Comparison of ENCODE assay signal across 13 cellular contexts in the genomic region with DNA sequence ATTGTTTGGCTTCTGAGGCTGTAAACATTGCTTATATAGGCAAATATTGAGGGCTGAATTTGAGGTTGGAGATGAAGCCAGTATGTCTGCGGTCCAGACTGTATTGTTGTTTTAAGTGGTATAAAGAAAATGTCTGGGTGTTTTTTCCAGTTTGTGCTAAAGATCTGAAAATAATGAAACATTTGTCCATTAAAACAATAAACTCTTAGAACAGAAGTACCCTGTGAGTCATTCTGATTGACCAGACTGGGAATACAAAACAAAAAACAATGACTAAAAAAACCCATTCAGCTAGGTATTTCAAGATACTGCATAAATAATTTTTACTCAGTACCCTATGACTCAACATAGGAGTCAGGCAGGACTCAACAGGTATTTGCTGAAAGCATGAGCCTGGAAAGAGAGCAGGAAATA. TPM values are rescaled to one million over a fixed set of nuclear protein-coding genes. Genes with fewer than 3 reads are reported as not detected.
DNase-seq lines count a peak whose midpoint lies in the region; ATAC-seq and TF ChIP-seq lines count a peak whose summit lies in the region.
"Had no signal": no experiment of that assay in that cellular context is flagged by ENCODE, and none has a peak within 500 bp of the region (broad histone marks: within the 10 kb centered on the region; RNA-seq: fewer than 3 reads in every experiment).

No MANE protein-coding gene starts in this region.

- H3K9ac ChIP-seq in H9 (ENCODE audit: extremely low read depth, insufficient read length, low read length) = no peak overlapping the region

- H4K5ac ChIP-seq in H9 (ENCODE audit: insufficient read length, low read depth, low read length) = no peak overlapping the region

- no peak overlapping the region for H2BK15ac ChIP-seq in H9 (ENCODE audit: low read depth, low read length)

- no TSS peak for BruUV-seq in MCF 10A (replicated peaks; lab: Mats Ljungman, UMichigan)

- H4K8ac ChIP-seq in H9 (replicated peaks; ENCODE audit: insufficient read length, low read depth, low read length) = no peak overlapping the region

- H3K36me3 Mint-ChIP-seq in MCF 10A (ENCODE audit: insufficient read depth, unreplicated experiment) (peaks cover 24% of the 10 kb centered on the region), H9 (ENCODE audit: insufficient read depth in 1 of 3, low read depth in 3 of 3) (peaks cover 0 to 7% (median 6%) of the 10 kb centered on the region in 3 experiments; a peak in 2 of 7 replicates)
- H3K36me3 Mint-ChIP-seq in activated T-helper 17 cell treated with anti-CD3 and anti-CD28 coated beads, Interleukin-2, amount 50 U/mL, for 72 hours (ENCODE audit: low read depth) = peaks cover 79% of the 10 kb centered on the region

- no peaks in the 10 kb centered on the region for H3K9me3 Mint-ChIP-seq in MCF 10A (ENCODE audit: unreplicated experiment)
- no peaks in the 10 kb centered on the region for H3K9me3 Mint-ChIP-seq in activated T-helper 17 cell treated with anti-CD3 and anti-CD28 coated beads, Interleukin-2, amount 50 U/mL, for 72 hours
- no peaks in the 10 kb centered on the region for H3K9me3 Mint-ChIP-seq in H9

- peak overlapping the region; percentile 57 for H3K27ac Mint-ChIP-seq in MCF 10A (ENCODE audit: low read depth, unreplicated experiment)
- H3K27ac Mint-ChIP-seq in activated T-helper 17 cell treated with anti-CD3 and anti-CD28 coated beads, Interleukin-2, amount 50 U/mL, for 72 hours = peak overlapping the region; percentile 7
- H3K27ac Mint-ChIP-seq in H9 = no peak overlapping the region

- H3K23ac ChIP-seq in H9 (ENCODE audit: insufficient read length, low read depth, low read length) = no peak overlapping the region

- TF ChIP-seq POLR2A in breast epithelium (IDR thresholded peaks at IDR 0.05) (no peak), uterus (IDR thresholded peaks at IDR 0.05) (no peak)

- H3K27ac ChIP-seq in breast epithelium (no peak overlapping the region), uterus (peak overlapping the region; percentile 33 to 42), H9 (ENCODE audit: insufficient read length, low read depth, low read length) (no peak overlapping the region), caudate nucleus (ENCODE audit: low read depth, low read length) (no peak overlapping the region)
- H3K27ac ChIP-seq: HL-60, thoracic aorta had no signal

- H3K36me3 ChIP-seq in breast epithelium (no peaks in the 10 kb centered on the region), uterus (no peaks in the 10 kb centered on the region)

- no peaks in the 10 kb centered on the region for H3K27me3 Mint-ChIP-seq in MCF 10A (ENCODE audit: insufficient read depth, unreplicated experiment)
- no peaks in the 10 kb centered on the region for H3K27me3 Mint-ChIP-seq in activated T-helper 17 cell treated with anti-CD3 and anti-CD28 coated beads, Interleukin-2, amount 50 U/mL, for 72 hours
- H3K27me3 Mint-ChIP-seq in H9 (ENCODE audit: low read depth) = no peaks in the 10 kb centered on the region

- no peak overlapping the region for H3K18ac ChIP-seq in H9 (ENCODE audit: insufficient read length, low read depth, low read length)

- H3K4me1 Mint-ChIP-seq in MCF 10A (ENCODE audit: insufficient read depth, unreplicated experiment) = peaks cover 16% of the 10 kb centered on the region
- H3K4me1 Mint-ChIP-seq in activated T-helper 17 cell treated with anti-CD3 and anti-CD28 coated beads, Interleukin-2, amount 50 U/mL, for 72 hours = no peaks in the 10 kb centered on the region
- H3K4me1 Mint-ChIP-seq in H9 = no peaks in the 10 kb centered on the region

- no peaks in the 10 kb centered on the region for H3K23me2 ChIP-seq in H9 (ENCODE audit: insufficient read length, low read depth, low read length, poor library complexity, severe bottlenecking)

- H2AFZ ChIP-seq in H9 (ENCODE audit: low read length) = no peak overlapping the region

- no peaks in the 10 kb centered on the region for H4K20me1 ChIP-seq in H9 (ENCODE audit: control insufficient read depth, insufficient read depth, insufficient read length)

- H3K79me2 ChIP-seq in H9 (ENCODE audit: insufficient read depth, low read length) = no peaks in the 10 kb centered on the region

- POLR2A ChIA-PET in MCF 10A (lab: Yijun Ruan, JAX) = interaction anchor here (0.8 to 3.8 kb wide), 8 partner anchors 11 to 435 kb away, joined by 3 to 15 read pairs (median 4); partner anchors contain the start of genes ALKBH8 and CWF19L2

- intact Hi-C loops in MCF 10A (cut with micrococcal nuclease) (loop anchor here (5.0 kb wide), 1 partner anchor 352 kb away; no protein-coding TSS in a partner anchor), breast epithelium (cut with DNase I; ENCODE audit: low total_unique reads) (no loop called here), uterus (cut with DNase I; ENCODE audit: low total_unique reads) (no loop called here)

- H3K27me3 ChIP-seq in breast epithelium (no peaks in the 10 kb centered on the region), uterus (no peaks in the 10 kb centered on the region), H9 (ENCODE audit: insufficient read depth, low read length) (no peaks in the 10 kb centered on the region)

- TF ChIP-seq CTCF in MCF 10A (IDR thresholded peaks at IDR 0.05; ENCODE audit: unreplicated experiment) (no peak), breast epithelium (IDR thresholded peaks at IDR 0.05) (no peak), uterus (IDR thresholded peaks at IDR 0.05) (no peak), H9 (conservative IDR thresholded peaks at IDR 0.05) (no peak)

- H3K4me3 Mint-ChIP-seq in MCF 10A (ENCODE audit: unreplicated experiment) (no peak overlapping the region), H9 (no peak overlapping the region)
- H3K4me3 Mint-ChIP-seq in activated T-helper 17 cell treated with anti-CD3 and anti-CD28 coated beads, Interleukin-2, amount 50 U/mL, for 72 hours = no peak overlapping the region

- H3K4ac ChIP-seq in H9 (ENCODE audit: low read depth, low read length) = no peak overlapping the region

- peak; percentile 80 for ATAC-seq in activated T-helper 17 cell treated with anti-CD3 and anti-CD28 coated beads, Interleukin-2, amount 50 U/mL, for 72 hours (replicated peaks)

- no peak overlapping the region for H2BK120ac ChIP-seq in H9 (ENCODE audit: low read depth, low read length, poor library complexity, severe bottlenecking)

- CTCF ChIA-PET in MCF 10A (lab: Yijun Ruan, JAX) = interaction anchor here (0.6 to 6.4 kb wide), 9 partner anchors 9 to 1243 kb away, joined by 3 to 63 read pairs (median 4); partner anchors contain the start of gene ALKBH8

- no peak overlapping the region for H3K56ac ChIP-seq in H9 (ENCODE audit: insufficient read length, low read depth, low read length)

- H2AK5ac ChIP-seq in H9 (ENCODE audit: insufficient read length, low read length) = no peak overlapping the region

- H4K91ac ChIP-seq in H9 (ENCODE audit: insufficient read length, low read depth, low read length) = no peak overlapping the region

- no peak overlapping the region for H2BK12ac ChIP-seq in H9 (ENCODE audit: insufficient read length, low read depth, low read length)

- no peak overlapping the region for H2BK5ac ChIP-seq in H9 (ENCODE audit: insufficient read length, low read length)

- H3K4me1 ChIP-seq in breast epithelium (no peaks in the 10 kb centered on the region), uterus (no peaks in the 10 kb centered on the region), H9 (ENCODE audit: insufficient read depth, low read length) (no peaks in the 10 kb centered on the region)

- no peak overlapping the region for H2BK20ac ChIP-seq in H9 (ENCODE audit: low read depth, low read length, poor library complexity, severe bottlenecking)

- H3K4me2 ChIP-seq in H9 (ENCODE audit: insufficient read depth, insufficient read length, low read length) = no peak overlapping the region

- no peaks in the 10 kb centered on the region for H3K79me1 ChIP-seq in H9 (ENCODE audit: insufficient read depth, low read depth, low read length, poor library complexity, severe bottlenecking)

- H3T11ph ChIP-seq in H9 (ENCODE audit: low read length) = no peak overlapping the region

- DNase-seq in MCF 10A (ENCODE audit: unreplicated experiment) = peak; percentile 74
- no peak for DNase-seq in breast epithelium (ENCODE audit: low spot score in 2 of 2)
- peak; percentile 38 for DNase-seq in globus pallidus (ENCODE audit: low spot score)
- DNase-seq in uterus = no peak
- no peak for DNase-seq in H9
- DNase-seq in caudate nucleus (lab: John Stamatoyannopoulos, UW) = no peak
- no peak for DNase-seq in activated gamma-delta T cell treated with Interleukin-2 at 50 U/mL for 16 hours
- DNase-seq: GDM1; NCI-H1105 treated with DMSO at 0.1 percent for 48 hours; stimulated activated CD4-positive, alpha-beta T cell treated with anti-CD3 and anti-CD28 coated beads, Interleukin-4, amount 100 ng/mL, for 24 hours had no signal

- H3K9me3 ChIP-seq in breast epithelium (no peaks in the 10 kb centered on the region), uterus (no peaks in the 10 kb centered on the region), H9 (ENCODE audit: control insufficient read depth, low read depth, low read length) (no peaks in the 10 kb centered on the region)
- H3K9me3 ChIP-seq: thoracic aorta had no signal

- no CpG with 5 or more reads among the region's 1 CpG for WGBS in H9 (ENCODE audit: extremely low coverage, insufficient read length, low lambda C conversion rate)

- no peak overlapping the region for H3K4me3 ChIP-seq in breast epithelium
- H3K4me3 ChIP-seq in uterus = no peak overlapping the region
- H3K4me3 ChIP-seq: thoracic aorta had no signal

- no peak overlapping the region for H3K14ac ChIP-seq in H9 (ENCODE audit: insufficient read depth, low read length)

RNA-seq across cellular contexts. Expression of gene ALKBH8, which starts 20.4 kb away (rescaled TPM):
- total RNA-seq in MCF 10A (2022) (5.1 and 7.3 TPM in 2 replicates), breast epithelium (10 to 100 TPM in 1 of 3 donors, 1 to 10 TPM in 2; 6.2 to 11.4 (median 8.2) TPM), uterus (10 to 100 TPM in 1 of 4 donors, 1 to 10 TPM in 3; 5.1 to 26.1 (median 7.4) TPM), H9 (2021) (12.7 and 15.7 TPM in 2 replicates)
- total RNA-seq in activated T-helper 17 cell treated with anti-CD3 and anti-CD28 coated beads, Interleukin-2, amount 50 U/mL, for 72 hours = 1 to 10 TPM; 5.5 to 9.9 TPM

RNA-seq across cellular contexts. Expression of gene ELMOD1, which starts 45.8 kb away (rescaled TPM):
- not detected in 2 replicates for total RNA-seq in MCF 10A (2022)
- not detected for total RNA-seq in breast epithelium
- total RNA-seq in activated T-helper 17 cell treated with anti-CD3 and anti-CD28 coated beads, Interleukin-2, amount 50 U/mL, for 72 hours = not detected
- 1 to 10 TPM in 1 of 4 donors, not detected in 3; 8.9 TPM for total RNA-seq in uterus
- 0.61 and 0.81 TPM in 2 replicates for total RNA-seq in H9 (2021)

Comparison
In these comparisons a context has a peak if more than half of its experiments do, and no peak if none do; other contexts are left out.
1. DNase-seq: peak in MCF 10A (single experiment) and globus pallidus (single experiment); none in breast epithelium (0 of 2), uterus (0 of 2), H9 (single experiment), caudate nucleus (0 of 61) and activated gamma-delta T cell treated with Interleukin-2 at 50 U/mL for 16 hours (single experiment).
2. H3K27ac Mint-ChIP-seq: peak in MCF 10A (single experiment) and activated T-helper 17 cell treated with anti-CD3 and anti-CD28 coated beads, Interleukin-2, amount 50 U/mL, for 72 hours (single experiment); none in H9 (0 of 3).
3. H3K27ac ChIP-seq: peak in uterus (2 of 2); none in breast epithelium (0 of 2), H9 (single experiment) and caudate nucleus (single experiment).